ENCODE assay signal across 11 cellular contexts in genomic region chr7:28211006-28211405, GRCh38.
"Had no signal": no experiment of that assay in that cellular context is flagged by ENCODE, and none has a peak within 500 bp of the region (broad histone marks: within the 10 kb centered on the region; RNA-seq: fewer than 3 reads in every experiment).

No MANE protein-coding gene starts in this region.

- DNase-seq: activated naive CD8-positive, alpha-beta T cell treated with anti-CD3 and anti-CD28 coated beads, Interleukin-2, amount 10 ng/mL, durations not matched to agents 7 days and 5 days; foreskin fibroblast; head of caudate nucleus; left colon; mucosa of descending colon; naive thymus-derived CD8-positive, alpha-beta T cell; nucleus accumbens; right cardiac atrium; SHP77 treated with DMSO at 0.1 percent for 48 hours; small intestine; transverse colon had no signal

- H3K4me3 Mint-ChIP-seq: activated naive CD8-positive, alpha-beta T cell treated with anti-CD3 and anti-CD28 coated beads, Interleukin-2, amount 10 ng/mL, durations not matched to agents 7 days and 5 days; naive thymus-derived CD8-positive, alpha-beta T cell had no signal

- ATAC-seq: left colon; mucosa of descending colon; naive thymus-derived CD8-positive, alpha-beta T cell; right cardiac atrium had no signal

- FAIRE-seq: small intestine had no signal

- H3K27ac Mint-ChIP-seq: activated naive CD8-positive, alpha-beta T cell treated with anti-CD3 and anti-CD28 coated beads, Interleukin-2, amount 10 ng/mL, durations not matched to agents 7 days and 5 days; naive thymus-derived CD8-positive, alpha-beta T cell had no signal
